13 cellular contexts compared by ENCODE assay signal in the genomic region with DNA sequence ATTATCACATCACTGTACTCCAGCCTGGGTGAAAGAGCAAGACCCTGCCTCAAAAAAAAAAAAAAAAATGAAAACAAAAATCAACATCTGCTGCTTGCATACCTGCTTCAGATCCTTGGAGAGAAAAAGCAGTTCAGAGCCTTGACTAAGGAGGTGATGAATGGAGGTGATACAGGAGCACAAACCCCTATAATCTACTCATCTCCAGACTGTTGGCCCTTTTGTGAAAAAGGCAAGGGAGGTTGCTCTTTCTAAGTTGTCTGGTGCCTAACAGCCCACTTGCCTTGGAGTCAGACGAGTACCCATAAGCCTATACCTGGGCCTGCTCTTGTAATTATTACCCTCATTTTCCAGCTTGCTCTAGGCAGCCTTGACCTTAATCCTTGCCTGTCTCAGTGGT. TPM values are rescaled to one million over a fixed set of nuclear protein-coding genes. Genes with fewer than 3 reads are reported as not detected.
DNase-seq lines count a peak whose midpoint lies in the region; ATAC-seq and TF ChIP-seq lines count a peak whose summit lies in the region.
"Had no signal": no experiment of that assay in that cellular context is flagged by ENCODE, and none has a peak within 500 bp of the region (broad histone marks: within the 10 kb centered on the region; RNA-seq: fewer than 3 reads in every experiment).

No MANE protein-coding gene starts in this region.

- H3K18ac ChIP-seq in H9 (ENCODE audit: insufficient read length, low read depth, low read length) (no peak overlapping the region), mesenchymal stem cell (ENCODE audit: low read depth in 1 of 2, low read length in 2 of 2) (peak overlapping the region in 1 of 2 experiments; percentile 48)

- peak overlapping the region; percentile 92 for H3K4me2 ChIP-seq in BLaER1
- peak overlapping the region; percentile 72 for H3K4me2 ChIP-seq in H9 (ENCODE audit: insufficient read depth, insufficient read length, low read length)
- no peak overlapping the region for H3K4me2 ChIP-seq in mesenchymal stem cell (ENCODE audit: low read length, poor library complexity, severe bottlenecking)

- H3K9ac ChIP-seq in BLaER1 (peak overlapping the region; percentile 86), H9 (ENCODE audit: extremely low read depth, insufficient read length, low read length) (peak overlapping the region; percentile 26), mesenchymal stem cell (ENCODE audit: low read length) (no peak overlapping the region)

- H3K9me3 ChIP-seq in BLaER1 (no peaks in the 10 kb centered on the region), H9 (ENCODE audit: control insufficient read depth, low read depth, low read length) (no peaks in the 10 kb centered on the region), mesenchymal stem cell (ENCODE audit: control insufficient read depth, low read length) (no peaks in the 10 kb centered on the region), upper lobe of right lung (no peaks in the 10 kb centered on the region)
- H3K9me3 ChIP-seq: colonic mucosa, left lung, tibial nerve had no signal

- H3K27ac ChIP-seq in BLaER1 = no peak overlapping the region
- H3K27ac ChIP-seq in H9 (ENCODE audit: insufficient read length, low read depth, low read length) = no peak overlapping the region
- H3K27ac ChIP-seq in mesenchymal stem cell (ENCODE audit: low read length, poor library complexity, severe bottlenecking) = no peak overlapping the region
- no peak overlapping the region for H3K27ac ChIP-seq in upper lobe of right lung
- H3K27ac ChIP-seq: colonic mucosa, left lung had no signal

- ATAC-seq in activated B cell treated with CpG ODN at 0.5 μM for 24 hours (ENCODE audit: low read depth) (no peak), upper lobe of right lung (no peak), GM21360 (IDR thresholded peaks at IDR 0.05; ENCODE audit: unreplicated experiment) (no peak)
- ATAC-seq: left lung had no signal

- H4K8ac ChIP-seq in H9 (replicated peaks; ENCODE audit: insufficient read length, low read depth, low read length) (no peak overlapping the region), mesenchymal stem cell (ENCODE audit: low read length) (no peak overlapping the region)

- no peak overlapping the region for H2AFZ ChIP-seq in H9 (ENCODE audit: low read length)
- no peak overlapping the region for H2AFZ ChIP-seq in mesenchymal stem cell (ENCODE audit: low read depth, low read length)

- H2BK15ac ChIP-seq in H9 (ENCODE audit: low read depth, low read length) (no peak overlapping the region), mesenchymal stem cell (ENCODE audit: low read depth, poor library complexity, severe bottlenecking) (no peak overlapping the region)

- H3K14ac ChIP-seq in H9 (ENCODE audit: insufficient read depth, low read length) (no peak overlapping the region), mesenchymal stem cell (ENCODE audit: low read length in 2 of 2) (no peak overlapping the region)

- no peak overlapping the region for H2BK5ac ChIP-seq in H9 (ENCODE audit: insufficient read length, low read length)
- H2BK5ac ChIP-seq in mesenchymal stem cell (ENCODE audit: low read depth, low read length, poor library complexity, severe bottlenecking) = no peak overlapping the region

- H3K36me3 ChIP-seq in BLaER1 (peaks cover 12% of the 10 kb centered on the region; the same call in 1 of the 2 replicates), mesenchymal stem cell (ENCODE audit: control insufficient read depth in 1 of 2, insufficient read depth in 2 of 2, low read depth in 1 of 2, low read length in 2 of 2) (peaks cover 0 to 6% of the 10 kb centered on the region in 2 experiments), upper lobe of right lung (no peaks in the 10 kb centered on the region)
- H3K36me3 ChIP-seq: colonic mucosa, left lung had no signal

- H3K9me3 Mint-ChIP-seq in H9 (no peaks in the 10 kb centered on the region), activated B cell treated with CpG ODN at 0.5 μM for 24 hours (no peaks in the 10 kb centered on the region)

- H2BK120ac ChIP-seq in H9 (ENCODE audit: low read depth, low read length, poor library complexity, severe bottlenecking) (no peak overlapping the region), mesenchymal stem cell (ENCODE audit: low read depth, low read length) (no peak overlapping the region)

- H3K4me3 Mint-ChIP-seq in H9 (peak overlapping the region; percentile 83 to 92), activated B cell treated with CpG ODN at 0.5 μM for 24 hours (peak overlapping the region; percentile 21)

- POLR2A ChIA-PET in activated B cell treated with CpG ODN at 0.5 μM for 24 hours (lab: Charles Lee) = interaction anchor here (0.7 to 5.0 kb wide), 4 partner anchors 28 to 74 kb away, joined by 4 to 39 read pairs (median 14); a partner anchor contains a TSS

- no peak overlapping the region for H3T11ph ChIP-seq in H9 (ENCODE audit: low read length)

- H3K36me3 Mint-ChIP-seq in H9 (ENCODE audit: insufficient read depth in 1 of 3, low read depth in 3 of 3) (peaks cover 8 to 32% (median 16%) of the 10 kb centered on the region in 3 experiments; a peak in 6 of 7 replicates), activated B cell treated with CpG ODN at 0.5 μM for 24 hours (ENCODE audit: low read depth) (peaks cover 29% of the 10 kb centered on the region)

- H4K20me1 ChIP-seq in BLaER1 = 0 out of 2 replicates have a peak, but pooled peaks cover 17% of the 10 kb centered on the region
- no peaks in the 10 kb centered on the region for H4K20me1 ChIP-seq in H9 (ENCODE audit: control insufficient read depth, insufficient read depth, insufficient read length)

- H2BK20ac ChIP-seq in H9 (ENCODE audit: low read depth, low read length, poor library complexity, severe bottlenecking) = no peak overlapping the region

- H3K27me3 Mint-ChIP-seq in H9 (ENCODE audit: low read depth) (no peaks in the 10 kb centered on the region), activated B cell treated with CpG ODN at 0.5 μM for 24 hours (no peaks in the 10 kb centered on the region)

- peak overlapping the region; percentile 92 for H3K4me3 ChIP-seq in BLaER1
- no peak overlapping the region for H3K4me3 ChIP-seq in mesenchymal stem cell (ENCODE audit: insufficient read depth in 1 of 2, low read depth in 1 of 2, low read length in 2 of 2)
- no peak overlapping the region for H3K4me3 ChIP-seq in upper lobe of right lung

- no peak overlapping the region for H2AK5ac ChIP-seq in H9 (ENCODE audit: insufficient read length, low read length)
- H2AK5ac ChIP-seq in mesenchymal stem cell (ENCODE audit: low read length, severe bottlenecking) = peak overlapping the region; percentile 15

- WGBS in H9 (ENCODE audit: extremely low coverage, insufficient read length, low lambda C conversion rate) = no CpG with 5 or more reads among the region's 1 CpG
- 92% methylated on average over 1 of the region's 1 CpG for WGBS in mesenchymal stem cell

- CTCF ChIA-PET in activated B cell treated with CpG ODN at 0.5 μM for 24 hours (lab: Charles Lee) = interaction anchor here (0.7 kb wide), 1 partner anchor 365 kb away, joined by 5 read pairs; no protein-coding TSS in a partner anchor

- H3K4me1 Mint-ChIP-seq in H9 (peaks cover 43 to 53% of the 10 kb centered on the region in 2 experiments), activated B cell treated with CpG ODN at 0.5 μM for 24 hours (peaks cover 42% of the 10 kb centered on the region)

- no peak overlapping the region for H3K56ac ChIP-seq in H9 (ENCODE audit: insufficient read length, low read depth, low read length)

- TF ChIP-seq CTCF in H9 (conservative IDR thresholded peaks at IDR 0.05) = no peak
- no peak for TF ChIP-seq CTCF in activated B cell treated with CpG ODN at 0.5 μM for 24 hours (IDR thresholded peaks at IDR 0.05)
- TF ChIP-seq CTCF in upper lobe of right lung (IDR thresholded peaks at IDR 0.05) = no peak

- H3K23me2 ChIP-seq in H9 (ENCODE audit: insufficient read length, low read depth, low read length, poor library complexity, severe bottlenecking) = peaks cover 11% of the 10 kb centered on the region

- H3K4me1 ChIP-seq in BLaER1 (peaks cover 82% of the 10 kb centered on the region), H9 (ENCODE audit: insufficient read depth, low read length) (peaks cover 8% of the 10 kb centered on the region; the same call in 1 of the 2 replicates), mesenchymal stem cell (ENCODE audit: control insufficient read depth, insufficient read depth, low read depth, low read length) (peaks cover 25% of the 10 kb centered on the region), upper lobe of right lung (peaks cover 18% of the 10 kb centered on the region)

- DNase-seq in H9 (no peak), activated B cell treated with CpG ODN at 0.5 μM for 24 hours (no peak), mesenchymal stem cell (no peak), upper lobe of right lung (no peak), HCEC 1CT (no peak)
- DNase-seq in stimulated activated CD4-positive, alpha-beta T cell treated with anti-CD3 and anti-CD28 coated beads, Interleukin-1b, Interleukin-23, amount 100 ng/mL, for 48 hours = no peak
- DNase-seq: Calu3, colonic mucosa, left lung, NCI-H526 had no signal

- H3K79me1 ChIP-seq in H9 (ENCODE audit: insufficient read depth, low read depth, low read length, poor library complexity, severe bottlenecking) = no peaks in the 10 kb centered on the region
- H3K79me1 ChIP-seq in mesenchymal stem cell (replicated peaks; ENCODE audit: low read length, poor library complexity, severe bottlenecking) = peaks cover 18% of the 10 kb centered on the region

- H3K23ac ChIP-seq in H9 (ENCODE audit: insufficient read length, low read depth, low read length) (no peak overlapping the region), mesenchymal stem cell (ENCODE audit: low read length in 2 of 2) (no peak overlapping the region)

- intact Hi-C loops in activated B cell treated with CpG ODN at 0.5 μM for 24 hours (cut with micrococcal nuclease) = loop anchor here (2.0 kb wide), 1 partner anchor 213 kb away; a partner anchor contains a TSS
- intact Hi-C loops in upper lobe of right lung (cut with DNase I) = no loop called here

- H2BK12ac ChIP-seq in H9 (ENCODE audit: insufficient read length, low read depth, low read length) = no peak overlapping the region
- peak overlapping the region in 1 of 2 experiments; percentile 49 for H2BK12ac ChIP-seq in mesenchymal stem cell (ENCODE audit: low read length in 2 of 2)

- no peaks in the 10 kb centered on the region for H3K27me3 ChIP-seq in BLaER1
- no peaks in the 10 kb centered on the region for H3K27me3 ChIP-seq in H9 (ENCODE audit: insufficient read depth, low read length)
- H3K27me3 ChIP-seq in mesenchymal stem cell (ENCODE audit: control insufficient read depth in 1 of 2, insufficient read depth in 1 of 2, low read length in 2 of 2) = no peaks in the 10 kb centered on the region
- H3K27me3 ChIP-seq in upper lobe of right lung = no peaks in the 10 kb centered on the region
- H3K27me3 ChIP-seq: colonic mucosa, left lung, tibial nerve had no signal

- H3K27ac Mint-ChIP-seq in H9 (peak overlapping the region in 2 of 3 experiments; percentile 21 to 46; a peak in 3 of 7 replicates), activated B cell treated with CpG ODN at 0.5 μM for 24 hours (peak overlapping the region; percentile 35)

- H3K4ac ChIP-seq in H9 (ENCODE audit: low read depth, low read length) (no peak overlapping the region), mesenchymal stem cell (ENCODE audit: low read depth in 1 of 2, low read length in 2 of 2) (peak overlapping the region in 1 of 2 experiments; percentile 37)

- no peak overlapping the region for H4K5ac ChIP-seq in H9 (ENCODE audit: insufficient read length, low read depth, low read length)

- H4K91ac ChIP-seq in H9 (ENCODE audit: insufficient read length, low read depth, low read length) (no peak overlapping the region), mesenchymal stem cell (ENCODE audit: low read length) (no peak overlapping the region)

- H3K79me2 ChIP-seq in H9 (ENCODE audit: insufficient read depth, low read length) = peaks cover 3% of the 10 kb centered on the region; the same call in 1 of the 2 replicates

RNA-seq across cellular contexts. Expression of a gene that starts 1.4 kb away (rescaled TPM):
- total RNA-seq in H9 (2021) (32.7 and 34.7 TPM in 2 replicates), activated B cell treated with CpG ODN at 0.5 μM for 24 hours (22.1 and 28.9 TPM in 2 replicates), upper lobe of right lung (12.0 TPM)
- 3.8 TPM for polyA plus RNA-seq in mesenchymal stem cell (2013, experiment 1 of 2)
- 3.7 TPM for polyA plus RNA-seq in mesenchymal stem cell (2013, experiment 2 of 2)

RNA-seq across cellular contexts. Expression of a gene that starts 1.7 kb away (rescaled TPM):
- total RNA-seq in H9 (2021) (16.5 and 16.9 TPM in 2 replicates), activated B cell treated with CpG ODN at 0.5 μM for 24 hours (4.1 and 5.1 TPM in 2 replicates), upper lobe of right lung (7.5 TPM)
- 24.6 TPM for polyA plus RNA-seq in mesenchymal stem cell (2013, experiment 1 of 2)
- polyA plus RNA-seq in mesenchymal stem cell (2013, experiment 2 of 2) = 25.9 TPM

RNA-seq across cellular contexts. Expression of a gene that starts 27.9 kb away (rescaled TPM):
- 23.8 and 24.5 TPM in 2 replicates for total RNA-seq in H9 (2021)
- 30.5 and 30.8 TPM in 2 replicates for total RNA-seq in activated B cell treated with CpG ODN at 0.5 μM for 24 hours
- 59.1 TPM for polyA plus RNA-seq in mesenchymal stem cell (2013, experiment 1 of 2)
- 58.7 TPM for polyA plus RNA-seq in mesenchymal stem cell (2013, experiment 2 of 2)
- total RNA-seq in upper lobe of right lung = 49.0 TPM
